ENCODE assay signal across 1 cellular context in genomic region chr20:38674178-38675133, GRCh38.
A peak's percentile ranks its signal among the peaks of the same experiment; 100 is the strongest.
TF ChIP-seq lines count a peak whose summit lies in the region.

No MANE protein-coding gene starts in this region.

TF ChIP-seq in HEK293, 187 proteins besides CTCF, POLR2A, EP300 and RAD21 (continued from another document):
- 0 out of 2 replicates have a peak, but pooled peaks have one; percentile 5 for TF ChIP-seq ZBTB20 (tag by site-specific recombination; IDR thresholded peaks at IDR 0.05)
- TF ChIP-seq ZBTB26 (tag by site-specific recombination; optimal IDR thresholded peaks at IDR 0.05): peak; percentile 72
- TF ChIP-seq ZBTB48 (tag by site-specific recombination; IDR thresholded peaks at IDR 0.05): 0 out of 2 replicates have a peak, but pooled peaks have one; percentile 52
- TF ChIP-seq KLF17 (tag by site-specific recombination; IDR thresholded peaks at IDR 0.05): 0 out of 2 replicates have a peak, but pooled peaks have one; percentile 10
- peak; percentile 43; the same call in 1 of the 2 replicates for TF ChIP-seq EGR2 (tag by site-specific recombination; IDR thresholded peaks at IDR 0.05; ENCODE audit: low read depth)
- TF ChIP-seq ZEB2 (tag by site-specific recombination; IDR thresholded peaks at IDR 0.05): 0 out of 2 replicates have a peak, but pooled peaks have one; percentile 39
- TF ChIP-seq SP2 (tag by site-specific recombination; IDR thresholded peaks at IDR 0.05): peak; percentile 73
- no peak for TF ChIP-seq ZNF768 (tag by site-specific recombination; IDR thresholded peaks at IDR 0.05)
- TF ChIP-seq ZBTB8A (tag by site-specific recombination; IDR thresholded peaks at IDR 0.05): 0 out of 2 replicates have a peak, but pooled peaks have one; percentile 60
- peak; percentile 47; the same call in 1 of the 2 replicates for TF ChIP-seq YY1 (tag by site-specific recombination; IDR thresholded peaks at IDR 0.05)
- peak; percentile 67 for TF ChIP-seq ZFHX2 (tag by site-specific recombination; conservative IDR thresholded peaks at IDR 0.05)
- TF ChIP-seq ZFP37 (tag by site-specific recombination; IDR thresholded peaks at IDR 0.05): 0 out of 2 replicates have a peak, but pooled peaks have one; percentile 8
- no peak for TF ChIP-seq MEIS1 (CRISPR knock-in tag; IDR thresholded peaks at IDR 0.05; ENCODE audit: borderline replicate concordance)
- no peak for TF ChIP-seq ZBTB44 (tag by site-specific recombination; IDR thresholded peaks at IDR 0.05)
- peak; percentile 58; the same call in 1 of the 2 replicates for TF ChIP-seq SP3 (tag by site-specific recombination; IDR thresholded peaks at IDR 0.05)
- peak; percentile 15; the same call in 1 of the 2 replicates for TF ChIP-seq ZNF184 (tag by site-specific recombination; IDR thresholded peaks at IDR 0.05)
- peak; percentile 28; the same call in 1 of the 2 replicates for TF ChIP-seq KLF8 (tag by site-specific recombination; IDR thresholded peaks at IDR 0.05)
- no peak for TF ChIP-seq ZNF513 (tag by site-specific recombination; IDR thresholded peaks at IDR 0.05)
